ENCODE assay signal across 8 cellular contexts in genomic region chr1:53367503-53368313, GRCh38. TPM values are rescaled to one million over a fixed set of nuclear protein-coding genes. Genes with fewer than 3 reads are reported as not detected.
DNase-seq lines count a peak whose midpoint lies in the region; ATAC-seq and TF ChIP-seq lines count a peak whose summit lies in the region.

No MANE protein-coding gene starts in this region.

- intact Hi-C loops in Right ventricle myocardium superior (cut with DNase I) = no loop called here

- no peaks in the 10 kb centered on the region for H3K27me3 ChIP-seq in SU-DHL-6 (ENCODE audit: low read length)
- peaks cover 3% of the 10 kb centered on the region for H3K27me3 ChIP-seq in hepatocyte

- H3K79me2 ChIP-seq in SU-DHL-6 (ENCODE audit: insufficient read depth, low read length) (no peaks in the 10 kb centered on the region), hepatocyte (no peaks in the 10 kb centered on the region)

- H3K9ac ChIP-seq in SU-DHL-6 (ENCODE audit: low read length) = peak overlapping the region; percentile 68

- peak; percentile 68 for ATAC-seq in HG03060 (IDR thresholded peaks at IDR 0.05; ENCODE audit: low read depth, unreplicated experiment)
- ATAC-seq in Right ventricle myocardium superior (ENCODE audit: poor library complexity) = peak; percentile 72

- WGBS in hepatocyte (ENCODE audit: low lambda C conversion rate, missing lambda C conversion rate) = 71% methylated on average over 7 of the region's 7 CpGs

- H3K36me3 ChIP-seq in SU-DHL-6 (ENCODE audit: low read length) (no peaks in the 10 kb centered on the region), hepatocyte (replicated peaks; ENCODE audit: insufficient read depth, low read depth) (no peaks in the 10 kb centered on the region)

- peak overlapping the region; percentile 81 for H3K4me2 ChIP-seq in SU-DHL-6 (ENCODE audit: low read depth, low read length, poor library complexity, severe bottlenecking)
- no peak overlapping the region for H3K4me2 ChIP-seq in hepatocyte

- H4K20me1 ChIP-seq in SU-DHL-6 (ENCODE audit: low read depth, low read length) (no peaks in the 10 kb centered on the region), hepatocyte (ENCODE audit: insufficient read depth, poor library complexity, severe bottlenecking) (no peaks in the 10 kb centered on the region)

- H3K4me3 ChIP-seq in SU-DHL-6 (ENCODE audit: insufficient read depth, low read length, poor library complexity, severe bottlenecking) (peak overlapping the region; percentile 58), hepatocyte (no peak overlapping the region)

- no peaks in the 10 kb centered on the region for H3K9me2 ChIP-seq in SU-DHL-6 (replicated peaks; ENCODE audit: insufficient read depth, low read length)
- H3K9me2 ChIP-seq in hepatocyte (replicated peaks; ENCODE audit: insufficient read depth) = no peaks in the 10 kb centered on the region

- H3K9me3 ChIP-seq in SU-DHL-6 (ENCODE audit: insufficient read depth, low read length) (no peaks in the 10 kb centered on the region), hepatocyte (ENCODE audit: low read depth) (no peaks in the 10 kb centered on the region)

- peak overlapping the region; percentile 96 for H2AFZ ChIP-seq in SU-DHL-6 (ENCODE audit: low read depth, low read length, severe bottlenecking)
- no peak overlapping the region for H2AFZ ChIP-seq in hepatocyte

- TF ChIP-seq CTCF in SU-DHL-6 (IDR thresholded peaks at IDR 0.05; ENCODE audit: insufficient read depth, low read length, poor library complexity, severe bottlenecking) (no peak), hepatocyte (IDR thresholded peaks at IDR 0.05; ENCODE audit: poor library complexity) (no peak)

- H3K27ac ChIP-seq in SU-DHL-6 (ENCODE audit: low read depth, low read length) (peak overlapping the region; percentile 61), hepatocyte (no peak overlapping the region)

- DNase-seq in activated naive CD4-positive, alpha-beta T cell treated with Interleukin-2 at 50 U/mL for 16 hours = peak; percentile 31
- no peak for DNase-seq in activated naive CD4-positive, alpha-beta T cell treated with anti-CD3 and anti-CD28 coated beads, Interleukin-2, amount 50 U/mL, for 16 hours
- DNase-seq in Right ventricle myocardium superior = no peak
- DNase-seq in cerebellum (ENCODE audit: low spot score) = no peak
- DNase-seq in putamen (ENCODE audit: low spot score) = no peak
- no peak for DNase-seq in hepatocyte (ENCODE audit: low spot score)

- H3F3A ChIP-seq in SU-DHL-6 (ENCODE audit: insufficient read depth) = no peaks in the 10 kb centered on the region

- H3K4me1 ChIP-seq in hepatocyte (ENCODE audit: insufficient read depth) = no peaks in the 10 kb centered on the region

RNA-seq across cellular contexts. Expression of gene LRP8, which starts 39.8 kb away (rescaled TPM):
- 1.5 TPM for total RNA-seq in Right ventricle myocardium superior
- total RNA-seq in cerebellum = 74.2 TPM
- total RNA-seq in hepatocyte = 2.6 and 2.7 TPM in 2 replicates
- 2.1 and 2.4 TPM in 2 replicates for polyA plus RNA-seq in hepatocyte

Comparison
In these comparisons a context has a peak if more than half of its experiments do, and no peak if none do; other contexts are left out.
1. RNA of gene LRP8, which starts 39.8 kb away (total RNA-seq): 74.2 TPM in cerebellum (single experiment); 2.6 to 2.7 TPM in hepatocyte and 1.5 TPM in Right ventricle myocardium superior (single experiment); every median in the first group is over 10 times any median in the second.